2 cellular contexts compared by ENCODE assay signal in the genomic region with DNA sequence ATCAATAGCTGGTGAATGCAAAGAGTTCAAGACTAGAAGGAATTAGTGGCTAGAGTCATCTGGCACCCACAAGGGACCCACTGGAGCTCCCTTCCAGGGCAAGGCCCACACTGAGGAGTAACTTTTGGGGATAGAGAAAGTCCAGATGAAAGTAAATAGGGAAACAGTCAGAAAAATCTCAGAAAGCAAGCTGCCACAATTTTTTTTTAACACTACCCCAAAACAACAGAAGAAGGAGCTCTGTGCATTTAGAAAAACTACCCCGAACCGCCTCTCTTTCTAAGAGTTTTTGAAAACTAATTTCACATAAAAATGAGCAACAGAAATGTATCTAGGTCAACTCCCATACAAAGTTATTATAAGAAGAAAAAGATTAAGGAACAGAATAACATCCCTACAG.
TF ChIP-seq lines count a peak whose summit lies in the region.

No MANE protein-coding gene starts in this region.

TF ChIP-seq in HCT116, 20 proteins besides CTCF, POLR2A, EP300 and RAD21:
- TF ChIP-seq EZH2 (IDR thresholded peaks at IDR 0.05) (no peak), SP1 (IDR thresholded peaks at IDR 0.05; ENCODE audit: low read depth) (no peak), TCF7L2 (IDR thresholded peaks at IDR 0.05; ENCODE audit: borderline replicate concordance, extremely low read depth, insufficient read depth, insufficient read length) (no peak), EZH2phosphoT487 (IDR thresholded peaks at IDR 0.05; ENCODE audit: borderline replicate concordance) (no peak), CBX3 (IDR thresholded peaks at IDR 0.05; ENCODE audit: low read depth) (no peak), FOSL1 (IDR thresholded peaks at IDR 0.05; ENCODE audit: low read depth) (no peak), SRF (IDR thresholded peaks at IDR 0.05; ENCODE audit: low read depth) (no peak), JUND (IDR thresholded peaks at IDR 0.05) (no peak), EGR1 (IDR thresholded peaks at IDR 0.05; ENCODE audit: low read depth) (no peak), ZFX (IDR thresholded peaks at IDR 0.05) (no peak), SIN3A (IDR thresholded peaks at IDR 0.05; ENCODE audit: low read depth) (no peak), CEBPB (IDR thresholded peaks at IDR 0.05; ENCODE audit: low read depth) (no peak)
- TF ChIP-seq, protein P1, sequence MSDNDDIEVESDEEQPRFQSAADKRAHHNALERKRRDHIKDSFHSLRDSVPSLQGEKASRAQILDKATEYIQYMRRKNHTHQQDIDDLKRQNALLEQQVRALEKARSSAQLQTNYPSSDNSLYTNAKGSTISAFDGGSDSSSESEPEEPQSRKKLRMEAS (IDR thresholded peaks at IDR 0.05) = no peak
- TF ChIP-seq, protein P2, sequence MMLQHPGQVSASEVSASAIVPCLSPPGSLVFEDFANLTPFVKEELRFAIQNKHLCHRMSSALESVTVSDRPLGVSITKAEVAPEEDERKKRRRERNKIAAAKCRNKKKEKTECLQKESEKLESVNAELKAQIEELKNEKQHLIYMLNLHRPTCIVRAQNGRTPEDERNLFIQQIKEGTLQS (IDR thresholded peaks at IDR 0.05) = no peak
- TF ChIP-seq, protein P3, sequence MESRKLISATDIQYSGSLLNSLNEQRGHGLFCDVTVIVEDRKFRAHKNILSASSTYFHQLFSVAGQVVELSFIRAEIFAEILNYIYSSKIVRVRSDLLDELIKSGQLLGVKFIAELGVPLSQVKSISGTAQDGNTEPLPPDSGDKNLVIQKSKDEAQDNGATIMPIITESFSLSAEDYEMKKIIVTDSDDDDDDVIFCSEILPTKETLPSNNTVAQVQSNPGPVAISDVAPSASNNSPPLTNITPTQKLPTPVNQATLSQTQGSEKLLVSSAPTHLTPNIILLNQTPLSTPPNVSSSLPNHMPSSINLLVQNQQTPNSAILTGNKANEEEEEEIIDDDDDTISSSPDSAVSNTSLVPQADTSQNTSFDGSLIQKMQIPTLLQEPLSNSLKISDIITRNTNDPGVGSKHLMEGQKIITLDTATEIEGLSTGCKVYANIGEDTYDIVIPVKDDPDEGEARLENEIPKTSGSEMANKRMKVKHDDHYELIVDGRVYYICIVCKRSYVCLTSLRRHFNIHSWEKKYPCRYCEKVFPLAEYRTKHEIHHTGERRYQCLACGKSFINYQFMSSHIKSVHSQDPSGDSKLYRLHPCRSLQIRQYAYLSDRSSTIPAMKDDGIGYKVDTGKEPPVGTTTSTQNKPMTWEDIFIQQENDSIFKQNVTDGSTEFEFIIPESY (IDR thresholded peaks at IDR 0.05; ENCODE audit: extremely low read depth, insufficient replicate concordance, low read length) = no peak

TF ChIP-seq in GM12878, 131 proteins besides CTCF, POLR2A, EP300 and RAD21:
- TF ChIP-seq MYC (IDR thresholded peaks at IDR 0.05; ENCODE audit: insufficient read depth, insufficient read length, insufficient replicate concordance, low read length, severe bottlenecking) (no peak), CBX5 (IDR thresholded peaks at IDR 0.05; ENCODE audit: low read depth) (no peak), PAX8 (IDR thresholded peaks at IDR 0.05) (no peak), ZBED1 (IDR thresholded peaks at IDR 0.05; ENCODE audit: borderline replicate concordance) (no peak)
- TF ChIP-seq, protein P4, sequence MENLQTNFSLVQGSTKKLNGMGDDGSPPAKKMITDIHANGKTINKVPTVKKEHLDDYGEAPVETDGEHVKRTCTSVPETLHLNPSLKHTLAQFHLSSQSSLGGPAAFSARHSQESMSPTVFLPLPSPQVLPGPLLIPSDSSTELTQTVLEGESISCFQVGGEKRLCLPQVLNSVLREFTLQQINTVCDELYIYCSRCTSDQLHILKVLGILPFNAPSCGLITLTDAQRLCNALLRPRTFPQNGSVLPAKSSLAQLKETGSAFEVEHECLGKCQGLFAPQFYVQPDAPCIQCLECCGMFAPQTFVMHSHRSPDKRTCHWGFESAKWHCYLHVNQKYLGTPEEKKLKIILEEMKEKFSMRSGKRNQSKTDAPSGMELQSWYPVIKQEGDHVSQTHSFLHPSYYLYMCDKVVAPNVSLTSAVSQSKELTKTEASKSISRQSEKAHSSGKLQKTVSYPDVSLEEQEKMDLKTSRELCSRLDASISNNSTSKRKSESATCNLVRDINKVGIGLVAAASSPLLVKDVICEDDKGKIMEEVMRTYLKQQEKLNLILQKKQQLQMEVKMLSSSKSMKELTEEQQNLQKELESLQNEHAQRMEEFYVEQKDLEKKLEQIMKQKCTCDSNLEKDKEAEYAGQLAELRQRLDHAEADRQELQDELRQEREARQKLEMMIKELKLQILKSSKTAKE (IDR thresholded peaks at IDR 0.05; ENCODE audit: low read depth, poor library complexity, severe bottlenecking) = no peak
